35 cellular contexts compared by ENCODE assay signal in the genomic region with DNA sequence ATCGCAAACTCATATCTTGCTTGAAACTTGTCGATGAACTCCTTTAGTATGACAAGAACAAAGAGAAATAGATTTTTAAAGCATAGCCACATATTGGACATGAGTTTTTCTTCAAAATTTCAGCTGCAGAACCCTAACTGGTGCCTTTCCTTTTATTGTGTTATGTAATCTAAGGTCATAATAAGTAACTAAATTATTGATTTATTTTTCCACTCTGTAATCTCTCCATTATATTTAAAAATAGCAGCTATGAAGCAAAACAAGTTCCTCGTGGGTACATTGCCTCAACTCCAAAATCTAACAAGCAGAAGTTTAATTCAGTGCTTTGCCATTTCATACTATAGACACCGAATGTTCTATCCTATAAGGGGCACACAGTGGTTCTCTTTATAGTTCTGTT.
DNase-seq lines count a peak whose midpoint lies in the region; ATAC-seq, FAIRE-seq and TF ChIP-seq lines count a peak whose summit lies in the region.
"Had no signal": no experiment of that assay in that cellular context is flagged by ENCODE, and none has a peak within 500 bp of the region (broad histone marks: within the 10 kb centered on the region; RNA-seq: fewer than 3 reads in every experiment).

No MANE protein-coding gene starts in this region.

- CTCF ChIA-PET in HepG2 (lab: Yijun Ruan, JAX; ENCODE audit: low intra/inter-chr PET ratio, low total read pairs): no interaction called here
- CTCF ChIA-PET in PC-9 (lab: Charles Lee): no interaction called here

- no peaks in the 10 kb centered on the region for H3K36me3 ChIP-seq in right lobe of liver
- H3K36me3 ChIP-seq in HepG2 (replicated peaks in 1 of 2; ENCODE audit: control insufficient read depth in 1 of 2, insufficient read depth in 2 of 2, low read length in 2 of 2): no peaks in the 10 kb centered on the region
- no peaks in the 10 kb centered on the region for H3K36me3 ChIP-seq in body of pancreas (replicated peaks in 1 of 2; ENCODE audit: insufficient read depth in 1 of 2, low read depth in 2 of 2)
- H3K36me3 ChIP-seq in pancreas: no peaks in the 10 kb centered on the region
- no peaks in the 10 kb centered on the region for H3K36me3 ChIP-seq in PC-9 (ENCODE audit: low read depth)
- H3K36me3 ChIP-seq: BE2C; BLaER1; BLaER1 treated with 17β-estradiol and CSF1 and Interleukin-3, amounts not matched to agents 10 nM and 100 nM had no signal

- FAIRE-seq in HepG2 (lab: Jason Lieb, UNC) (no peak), pancreas (lab: Jason Lieb, UNC) (no peak)
- FAIRE-seq: A204.1, A549, D721Med had no signal

- H4K20me1 ChIP-seq in HepG2 (ENCODE audit: insufficient read depth, low read length) (no peaks in the 10 kb centered on the region), PC-9 (ENCODE audit: insufficient read depth) (no peaks in the 10 kb centered on the region)
- H4K20me1 ChIP-seq: BLaER1; BLaER1 treated with 17β-estradiol and CSF1 and Interleukin-3, amounts not matched to agents 10 nM and 100 nM had no signal

- DNase-seq in right lobe of liver (no peak), HepG2 (ENCODE audit: low spot score) (no peak), body of pancreas (no peak), left lobe of liver (ENCODE audit: low spot score) (no peak), pancreas (no peak), PC-9 (no peak)
- no peak for DNase-seq in stimulated activated CD4-positive, alpha-beta T cell treated with anti-CD3 and anti-CD28 coated beads, Interleukin-15, amount 100 ng/mL, for 24 hours
- DNase-seq: 8988T; ACHN; AML-193; BE2C; C1 segment of cervical spinal cord; Caco-2; Calu3; CD4-positive, alpha-beta memory T cell; CD4-positive, alpha-beta T cell; CD4-positive, CD25-positive, alpha-beta regulatory T cell; CD8-positive, alpha-beta memory T cell; CD8-positive, alpha-beta T cell; COR-L47; DMS 273 treated with DMSO at 0.1 percent for 48 hours; DMS153; DMS53; DMS79; DMS79 treated with DMSO at 0.1 percent for 48 hours; DND-41; EL had no signal

- H2AFZ ChIP-seq in HepG2 (ENCODE audit: low read length) (no peak overlapping the region), PC-9 (no peak overlapping the region)

- TF ChIP-seq RAD21 in HepG2 (CRISPR knock-in tag; IDR thresholded peaks at IDR 0.05): no peak

- intact Hi-C loops in right lobe of liver (cut with DNase I): no loop called here
- intact Hi-C loops in HepG2 (cut with micrococcal nuclease; ENCODE audit: unreplicated experiment): no loop called here
- intact Hi-C loops in body of pancreas (cut with DNase I): no loop called here
- intact Hi-C loops in pancreas (cut with DNase I): no loop called here
- intact Hi-C loops in PC-9 (cut with micrococcal nuclease; ENCODE audit: unreplicated experiment): no loop called here

- H3K9ac ChIP-seq in HepG2 (ENCODE audit: insufficient read depth, low read depth, low read length): no peak overlapping the region
- H3K9ac ChIP-seq: BLaER1; BLaER1 treated with 17β-estradiol and CSF1 and Interleukin-3, amounts not matched to agents 10 nM and 100 nM had no signal

- H3K27me3 ChIP-seq in right lobe of liver: no peaks in the 10 kb centered on the region
- H3K27me3 ChIP-seq in HepG2 (ENCODE audit: control insufficient read depth in 1 of 2, insufficient read depth in 2 of 2, low read length in 2 of 2): no peaks in the 10 kb centered on the region; a peak in 1 of 5 replicates
- H3K27me3 ChIP-seq in body of pancreas: no peaks in the 10 kb centered on the region
- H3K27me3 ChIP-seq in pancreas: no peaks in the 10 kb centered on the region
- H3K27me3 ChIP-seq in PC-9 (ENCODE audit: insufficient read depth, low read depth): no peaks in the 10 kb centered on the region
- H3K27me3 ChIP-seq: BE2C; BLaER1; BLaER1 treated with 17β-estradiol and CSF1 and Interleukin-3, amounts not matched to agents 10 nM and 100 nM had no signal

- POLR2A ChIA-PET in HepG2 (lab: Yijun Ruan, JAX) (no interaction called here), PC-9 (lab: Charles Lee; ENCODE audit: unreplicated experiment) (no interaction called here)

- H3K9me2 ChIP-seq in PC-9 (ENCODE audit: insufficient read depth): no peaks in the 10 kb centered on the region

- H3K9me3 ChIP-seq in right lobe of liver (no peaks in the 10 kb centered on the region), HepG2 (ENCODE audit: low read length) (no peaks in the 10 kb centered on the region), body of pancreas (no peaks in the 10 kb centered on the region), pancreas (no peaks in the 10 kb centered on the region), PC-9 (ENCODE audit: insufficient read depth, low read depth) (no peaks in the 10 kb centered on the region)
- H3K9me3 ChIP-seq: A549; BE2C; BLaER1; BLaER1 treated with 17β-estradiol and CSF1 and Interleukin-3, amounts not matched to agents 10 nM and 100 nM; Caco-2 had no signal

- TF ChIP-seq CTCF in right lobe of liver (IDR thresholded peaks at IDR 0.05) (no peak), HepG2 (CRISPR knock-in tag; IDR thresholded peaks at IDR 0.05) (no peak), body of pancreas (IDR thresholded peaks at IDR 0.05) (no peak), pancreas (IDR thresholded peaks at IDR 0.05) (no peak), PC-9 (conservative IDR thresholded peaks at IDR 0.05) (no peak)

- ATAC-seq in right lobe of liver (peak; percentile 34 to 60 (median 50)), HepG2 (no peak), body of pancreas (peak; percentile 77), left lobe of liver (peak; percentile 44), pancreas (peak; percentile 59 to 78 (median 68)), GM21737 (IDR thresholded peaks at IDR 0.05; ENCODE audit: unreplicated experiment) (no peak)
- ATAC-seq: A549; CD8-positive, alpha-beta T cell had no signal

- no peaks in the 10 kb centered on the region for H3F3A ChIP-seq in PC-9 (ENCODE audit: insufficient read depth, low read depth)

- no peak overlapping the region for H3K4me3 ChIP-seq in right lobe of liver
- no peak overlapping the region for H3K4me3 ChIP-seq in HepG2 (replicated peaks in 1 of 3; ENCODE audit: insufficient read depth in 1 of 3, low read depth in 2 of 3, low read length in 3 of 3)
- no peak overlapping the region for H3K4me3 ChIP-seq in body of pancreas
- no peak overlapping the region for H3K4me3 ChIP-seq in pancreas
- no peak overlapping the region for H3K4me3 ChIP-seq in PC-9
- H3K4me3 ChIP-seq: A549; BLaER1; BLaER1 treated with 17β-estradiol and CSF1 and Interleukin-3, amounts not matched to agents 10 nM and 100 nM had no signal

- H3K4me2 ChIP-seq in HepG2 (ENCODE audit: low read depth, low read length): no peak overlapping the region
- H3K4me2 ChIP-seq in PC-9: no peak overlapping the region
- H3K4me2 ChIP-seq: A549; BLaER1; BLaER1 treated with 17β-estradiol and CSF1 and Interleukin-3, amounts not matched to agents 10 nM and 100 nM had no signal

- WGBS in right lobe of liver (ENCODE audit: insufficient coverage, low coverage, low lambda C conversion rate, missing lambda C conversion rate): 61% methylated on average over 4 of the region's 4 CpGs
- 56% methylated on average over 4 of the region's 4 CpGs for WGBS in HepG2 (ENCODE audit: low lambda C conversion rate)
- 12 to 16% methylated on average over 4 of the region's 4 CpGs for WGBS in body of pancreas, 2 donors
- 10 to 15% methylated on average over 4 of the region's 4 CpGs for WGBS in pancreas, 2 donors

- H3K79me2 ChIP-seq in HepG2 (ENCODE audit: insufficient read depth, low read length) (no peaks in the 10 kb centered on the region), PC-9 (ENCODE audit: low read depth) (no peaks in the 10 kb centered on the region)

- BruUV-seq in HepG2 (replicated peaks; lab: Mats Ljungman, UMichigan) (no TSS peak), PC-9 (replicated peaks; lab: Mats Ljungman, UMichigan) (no TSS peak)

- TF ChIP-seq EP300 in HepG2 (IDR thresholded peaks at IDR 0.05; ENCODE audit: low read depth in 2 of 2, low read length in 2 of 2) (no peak), HepG2 (CRISPR knock-in tag; IDR thresholded peaks at IDR 0.05; ENCODE audit: borderline replicate concordance) (no peak)

- H3K27ac ChIP-seq in right lobe of liver (no peak overlapping the region), HepG2 (ENCODE audit: extremely low read length, insufficient read depth, low read length) (no peak overlapping the region), body of pancreas (peak overlapping the region in 3 of 4 donors; percentile 53 to 85 (median 66)), pancreas (peak overlapping the region in 3 of 4 donors; percentile 53 to 81 (median 75)), PC-9 (no peak overlapping the region)
- H3K27ac ChIP-seq: 22Rv1; A549; BLaER1; BLaER1 treated with 17β-estradiol and CSF1 and Interleukin-3, amounts not matched to agents 10 nM and 100 nM; C4-2B had no signal

- in situ Hi-C loops in HepG2 (cut with HindIII; ENCODE audit: extremely low pct_ligation_motif_present, low pct_unique_long_range_greater_than_20kb): no loop called here

- peaks cover 0 to 9% (median 3%) of the 10 kb centered on the region in 4 donors for H3K4me1 ChIP-seq in right lobe of liver
- H3K4me1 ChIP-seq in HepG2 (ENCODE audit: insufficient read depth, low read length): no peaks in the 10 kb centered on the region
- H3K4me1 ChIP-seq in body of pancreas: peaks cover 54% of the 10 kb centered on the region
- peaks cover 29 to 39% (median 29%) of the 10 kb centered on the region in 3 donors for H3K4me1 ChIP-seq in pancreas
- H3K4me1 ChIP-seq in PC-9 (replicated peaks; ENCODE audit: insufficient read depth): 0 out of 2 replicates have a peak, but pooled peaks cover 3% of the 10 kb centered on the region
- H3K4me1 ChIP-seq: BE2C, BLaER1, Caco-2 had no signal

- no peak for TF ChIP-seq POLR2A in right lobe of liver (IDR thresholded peaks at IDR 0.05)
- TF ChIP-seq POLR2A in HepG2 (IDR thresholded peaks at IDR 0.05; ENCODE audit: insufficient read depth in 1 of 2, low read depth in 2 of 2, low read length in 2 of 2): no peak
- TF ChIP-seq POLR2A in body of pancreas (IDR thresholded peaks at IDR 0.05): no peak

TF ChIP-seq in HepG2, 621 proteins besides CTCF, POLR2A, EP300 and RAD21 (continues in another document):
- TF ChIP-seq ZNF510 (CRISPR knock-in tag; IDR thresholded peaks at IDR 0.05; ENCODE audit: low read depth) (no peak), DR1 (CRISPR knock-in tag; IDR thresholded peaks at IDR 0.05) (no peak), JUNB (CRISPR knock-in tag; IDR thresholded peaks at IDR 0.05; ENCODE audit: borderline replicate concordance) (no peak), ZNF496 (CRISPR knock-in tag; IDR thresholded peaks at IDR 0.05; ENCODE audit: insufficient replicate concordance) (no peak), ZNF354B (CRISPR knock-in tag; IDR thresholded peaks at IDR 0.05) (no peak)

Comparison
In these comparisons a context has a peak if more than half of its experiments do, and no peak if none do; other contexts are left out.
1. ATAC-seq: peak in right lobe of liver (4 of 4), body of pancreas (single experiment), left lobe of liver (single experiment) and pancreas (4 of 4); none in HepG2 (single experiment) and GM21737 (single experiment).
2. H3K27ac ChIP-seq: peak in body of pancreas (3 of 4) and pancreas (3 of 4); none in right lobe of liver (0 of 3), HepG2 (single experiment) and PC-9 (single experiment).